ENCODE assay signal across 1 cellular context in genomic region chr6:20658053-20658452, GRCh38.
TF ChIP-seq lines count a peak whose summit lies in the region.

No MANE protein-coding gene starts in this region.

TF ChIP-seq in HepG2, 621 proteins besides CTCF, POLR2A, EP300 and RAD21 (continued from another document and continues in another):
- TF ChIP-seq ZNF704 (CRISPR knock-in tag; IDR thresholded peaks at IDR 0.05; ENCODE audit: borderline replicate concordance) (no peak), ATAD3A (CRISPR knock-in tag; IDR thresholded peaks at IDR 0.05) (no peak), ZBTB25 (CRISPR knock-in tag; IDR thresholded peaks at IDR 0.05) (no peak), BORCS8-MEF2B (CRISPR knock-in tag; IDR thresholded peaks at IDR 0.05) (no peak), SOX13 (IDR thresholded peaks at IDR 0.05) (no peak), SOX13 (CRISPR knock-in tag; conservative IDR thresholded peaks at IDR 0.05 in 1 of 2, IDR thresholded peaks at IDR 0.05 in 1 of 2) (peak in 1 of 2 experiments; percentile 74; a peak in 2 of 4 replicates), ASH2L (IDR thresholded peaks at IDR 0.05; ENCODE audit: insufficient read length, low read depth, low read length) (no peak), ZNF883 (CRISPR knock-in tag; IDR thresholded peaks at IDR 0.05; ENCODE audit: not compliant biosample characterization) (no peak), ZNF24 (IDR thresholded peaks at IDR 0.05) (no peak), RARA (CRISPR knock-in tag; IDR thresholded peaks at IDR 0.05) (peak; percentile 91), GRHL1 (CRISPR knock-in tag; conservative IDR thresholded peaks at IDR 0.05) (no peak), ZNF317 (CRISPR knock-in tag; IDR thresholded peaks at IDR 0.05) (no peak), ZNF788 (CRISPR knock-in tag; IDR thresholded peaks at IDR 0.05; ENCODE audit: borderline replicate concordance) (no peak), HOXA7 (CRISPR knock-in tag; IDR thresholded peaks at IDR 0.05) (no peak), KLF6 (CRISPR knock-in tag; IDR thresholded peaks at IDR 0.05) (no peak), ZNF75D (CRISPR knock-in tag; IDR thresholded peaks at IDR 0.05; ENCODE audit: borderline replicate concordance) (no peak), ZNF557 (CRISPR knock-in tag; IDR thresholded peaks at IDR 0.05) (no peak), SATB2 (CRISPR knock-in tag; IDR thresholded peaks at IDR 0.05) (no peak), ZSCAN29 (CRISPR knock-in tag; conservative IDR thresholded peaks at IDR 0.05) (no peak), STAT6 (CRISPR knock-in tag; IDR thresholded peaks at IDR 0.05; ENCODE audit: borderline replicate concordance) (no peak), U2AF1 (optimal IDR thresholded peaks at IDR 0.05; ENCODE audit: low read depth, low read length) (no peak), PLSCR1 (CRISPR knock-in tag; IDR thresholded peaks at IDR 0.05; ENCODE audit: borderline replicate concordance) (no peak), ZBTB42 (CRISPR knock-in tag; IDR thresholded peaks at IDR 0.05) (no peak), THRA (CRISPR knock-in tag; IDR thresholded peaks at IDR 0.05; ENCODE audit: borderline replicate concordance) (no peak), ZNF496 (CRISPR knock-in tag; IDR thresholded peaks at IDR 0.05; ENCODE audit: insufficient replicate concordance) (no peak), ZNF331 (CRISPR knock-in tag; IDR thresholded peaks at IDR 0.05) (0 out of 2 replicates have a peak, but pooled peaks have one; percentile 44), MEF2D (CRISPR knock-in tag; IDR thresholded peaks at IDR 0.05) (no peak), ZBTB44 (CRISPR knock-in tag; IDR thresholded peaks at IDR 0.05) (no peak), FLYWCH1 (CRISPR knock-in tag; IDR thresholded peaks at IDR 0.05) (no peak), ZNF414 (CRISPR knock-in tag; IDR thresholded peaks at IDR 0.05) (no peak), ZNF543 (CRISPR knock-in tag; IDR thresholded peaks at IDR 0.05) (no peak), GATA4 (IDR thresholded peaks at IDR 0.05; ENCODE audit: borderline replicate concordance, low read depth) (no peak), CAMTA2 (CRISPR knock-in tag; IDR thresholded peaks at IDR 0.05; ENCODE audit: borderline replicate concordance) (no peak), TCF7L2 (IDR thresholded peaks at IDR 0.05; ENCODE audit: low read depth, low read length) (peak; percentile 42; the same call in 1 of the 2 replicates), U2AF2 (IDR thresholded peaks at IDR 0.05; ENCODE audit: low read depth, low read length) (no peak), ZNF407 (CRISPR knock-in tag; IDR thresholded peaks at IDR 0.05; ENCODE audit: not compliant biosample characterization) (no peak), PATZ1 (CRISPR knock-in tag; IDR thresholded peaks at IDR 0.05) (no peak), NR2F1 (CRISPR knock-in tag; IDR thresholded peaks at IDR 0.05) (0 out of 4 replicates have a peak, but pooled peaks of 1 of the 2 experiments have one; percentile 26), ZSCAN9 (CRISPR knock-in tag; IDR thresholded peaks at IDR 0.05; ENCODE audit: borderline replicate concordance) (no peak), ZNF562 (CRISPR knock-in tag; IDR thresholded peaks at IDR 0.05; ENCODE audit: borderline replicate concordance) (no peak)
